Comparison of ENCODE assay signal across 1 cellular context in the genomic region with DNA sequence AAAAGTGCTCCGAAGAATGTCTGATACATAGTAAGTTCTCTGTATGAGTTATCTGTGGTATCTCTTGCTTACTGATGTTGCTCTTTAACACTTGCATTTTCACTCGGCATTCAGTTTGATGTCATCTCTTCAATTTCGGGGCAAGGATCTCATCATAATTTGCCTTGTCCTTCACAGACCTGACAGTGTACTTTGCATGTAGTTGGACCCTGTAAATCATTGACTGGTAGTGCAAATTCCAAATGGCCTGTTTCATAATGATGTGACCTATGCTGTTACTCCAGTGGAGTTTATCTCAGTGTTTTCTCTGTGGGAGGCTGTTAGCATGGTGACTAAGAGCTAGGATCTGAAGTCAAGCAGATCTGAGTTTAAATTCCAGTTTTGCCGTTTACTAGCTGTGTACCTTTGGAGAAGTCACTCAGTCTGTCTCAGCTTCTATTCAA.
TF ChIP-seq lines count a peak whose summit lies in the region.

No MANE protein-coding gene starts in this region.

TF ChIP-seq in HCT116, 20 proteins besides CTCF, POLR2A, EP300 and RAD21 (continued from another document):
- TF ChIP-seq, protein P1, sequence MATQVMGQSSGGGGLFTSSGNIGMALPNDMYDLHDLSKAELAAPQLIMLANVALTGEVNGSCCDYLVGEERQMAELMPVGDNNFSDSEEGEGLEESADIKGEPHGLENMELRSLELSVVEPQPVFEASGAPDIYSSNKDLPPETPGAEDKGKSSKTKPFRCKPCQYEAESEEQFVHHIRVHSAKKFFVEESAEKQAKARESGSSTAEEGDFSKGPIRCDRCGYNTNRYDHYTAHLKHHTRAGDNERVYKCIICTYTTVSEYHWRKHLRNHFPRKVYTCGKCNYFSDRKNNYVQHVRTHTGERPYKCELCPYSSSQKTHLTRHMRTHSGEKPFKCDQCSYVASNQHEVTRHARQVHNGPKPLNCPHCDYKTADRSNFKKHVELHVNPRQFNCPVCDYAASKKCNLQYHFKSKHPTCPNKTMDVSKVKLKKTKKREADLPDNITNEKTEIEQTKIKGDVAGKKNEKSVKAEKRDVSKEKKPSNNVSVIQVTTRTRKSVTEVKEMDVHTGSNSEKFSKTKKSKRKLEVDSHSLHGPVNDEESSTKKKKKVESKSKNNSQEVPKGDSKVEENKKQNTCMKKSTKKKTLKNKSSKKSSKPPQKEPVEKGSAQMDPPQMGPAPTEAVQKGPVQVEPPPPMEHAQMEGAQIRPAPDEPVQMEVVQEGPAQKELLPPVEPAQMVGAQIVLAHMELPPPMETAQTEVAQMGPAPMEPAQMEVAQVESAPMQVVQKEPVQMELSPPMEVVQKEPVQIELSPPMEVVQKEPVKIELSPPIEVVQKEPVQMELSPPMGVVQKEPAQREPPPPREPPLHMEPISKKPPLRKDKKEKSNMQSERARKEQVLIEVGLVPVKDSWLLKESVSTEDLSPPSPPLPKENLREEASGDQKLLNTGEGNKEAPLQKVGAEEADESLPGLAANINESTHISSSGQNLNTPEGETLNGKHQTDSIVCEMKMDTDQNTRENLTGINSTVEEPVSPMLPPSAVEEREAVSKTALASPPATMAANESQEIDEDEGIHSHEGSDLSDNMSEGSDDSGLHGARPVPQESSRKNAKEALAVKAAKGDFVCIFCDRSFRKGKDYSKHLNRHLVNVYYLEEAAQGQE (IDR thresholded peaks at IDR 0.05; ENCODE audit: low read depth), result no peak
- no peak for TF ChIP-seq EZH2 (IDR thresholded peaks at IDR 0.05)
TF ChIP-seq in HCT116: peak in this region for 0.
